Comparison of ENCODE assay signal across 3 cellular contexts in genomic region chr11:117861151-117862018, GRCh38.
TF ChIP-seq lines count a peak whose summit lies in the region.

No MANE protein-coding gene starts in this region.

TF ChIP-seq in liver, 16 proteins besides CTCF, POLR2A, EP300 and RAD21:
- TF ChIP-seq RXRA (IDR thresholded peaks at IDR 0.05) (peak; percentile 22 to 27), SP1 (IDR thresholded peaks at IDR 0.05) (peak; percentile 13), ZBTB33 (IDR thresholded peaks at IDR 0.05) (no peak), NR2F2 (IDR thresholded peaks at IDR 0.05) (peak; percentile 81)

TF ChIP-seq in HepG2, 621 proteins besides CTCF, POLR2A, EP300 and RAD21 (continues in another document):
- TF ChIP-seq ZNF7 (CRISPR knock-in tag; IDR thresholded peaks at IDR 0.05) (no peak), IRF1 (CRISPR knock-in tag; IDR thresholded peaks at IDR 0.05; ENCODE audit: low read depth) (no peak), RBM22 (optimal IDR thresholded peaks at IDR 0.05; ENCODE audit: low read length) (no peak), ZBTB38 (CRISPR knock-in tag; IDR thresholded peaks at IDR 0.05) (no peak), BORCS8-MEF2B (CRISPR knock-in tag; IDR thresholded peaks at IDR 0.05) (no peak), HCFC1 (IDR thresholded peaks at IDR 0.05; ENCODE audit: low read depth, low read length) (no peak), ZNF160 (CRISPR knock-in tag; IDR thresholded peaks at IDR 0.05) (no peak), ZBTB20 (CRISPR knock-in tag; IDR thresholded peaks at IDR 0.05; ENCODE audit: borderline replicate concordance, low read depth) (no peak), LRRFIP1 (CRISPR knock-in tag; conservative IDR thresholded peaks at IDR 0.05) (no peak), FOSL1 (CRISPR knock-in tag; IDR thresholded peaks at IDR 0.05; ENCODE audit: borderline replicate concordance) (no peak), SNRNP70 (IDR thresholded peaks at IDR 0.05; ENCODE audit: low read depth, low read length) (no peak), ZBTB4 (CRISPR knock-in tag; IDR thresholded peaks at IDR 0.05; ENCODE audit: borderline replicate concordance) (no peak), CEBPB (IDR thresholded peaks at IDR 0.05; ENCODE audit: borderline replicate concordance, low read depth, low read length) (no peak), ZNF281 (CRISPR knock-in tag; IDR thresholded peaks at IDR 0.05; ENCODE audit: borderline replicate concordance) (no peak)

TF ChIP-seq in WTC11, 78 proteins besides CTCF, POLR2A, EP300 and RAD21:
- TF ChIP-seq IRF2 (CRISPR knock-in tag; IDR thresholded peaks at IDR 0.05; ENCODE audit: borderline replicate concordance, low read depth) (no peak), RELA (CRISPR knock-in tag; IDR thresholded peaks at IDR 0.05; ENCODE audit: borderline replicate concordance) (no peak), NR3C1 (CRISPR knock-in tag; conservative IDR thresholded peaks at IDR 0.05; ENCODE audit: low read depth) (no peak), PREB (CRISPR knock-in tag; IDR thresholded peaks at IDR 0.05; ENCODE audit: borderline replicate concordance) (no peak), ZNF423 (CRISPR knock-in tag; IDR thresholded peaks at IDR 0.05) (no peak), TEAD4 (CRISPR knock-in tag; IDR thresholded peaks at IDR 0.05) (no peak), HMGA2 (CRISPR knock-in tag; IDR thresholded peaks at IDR 0.05) (no peak), GRHL2 (CRISPR knock-in tag; IDR thresholded peaks at IDR 0.05; ENCODE audit: insufficient replicate concordance, severe bottlenecking) (no peak), KAT7 (CRISPR knock-in tag; IDR thresholded peaks at IDR 0.05; ENCODE audit: borderline replicate concordance) (no peak), FOXK1 (CRISPR knock-in tag; IDR thresholded peaks at IDR 0.05) (no peak), ZNF396 (CRISPR knock-in tag; IDR thresholded peaks at IDR 0.05; ENCODE audit: borderline replicate concordance) (no peak), SOX15 (CRISPR knock-in tag; IDR thresholded peaks at IDR 0.05) (no peak), E2F1 (CRISPR knock-in tag; IDR thresholded peaks at IDR 0.05) (no peak), ZNF263 (CRISPR knock-in tag; IDR thresholded peaks at IDR 0.05; ENCODE audit: low read depth) (no peak), ZMAT4 (CRISPR knock-in tag; IDR thresholded peaks at IDR 0.05) (no peak)
